In the genomic region with DNA sequence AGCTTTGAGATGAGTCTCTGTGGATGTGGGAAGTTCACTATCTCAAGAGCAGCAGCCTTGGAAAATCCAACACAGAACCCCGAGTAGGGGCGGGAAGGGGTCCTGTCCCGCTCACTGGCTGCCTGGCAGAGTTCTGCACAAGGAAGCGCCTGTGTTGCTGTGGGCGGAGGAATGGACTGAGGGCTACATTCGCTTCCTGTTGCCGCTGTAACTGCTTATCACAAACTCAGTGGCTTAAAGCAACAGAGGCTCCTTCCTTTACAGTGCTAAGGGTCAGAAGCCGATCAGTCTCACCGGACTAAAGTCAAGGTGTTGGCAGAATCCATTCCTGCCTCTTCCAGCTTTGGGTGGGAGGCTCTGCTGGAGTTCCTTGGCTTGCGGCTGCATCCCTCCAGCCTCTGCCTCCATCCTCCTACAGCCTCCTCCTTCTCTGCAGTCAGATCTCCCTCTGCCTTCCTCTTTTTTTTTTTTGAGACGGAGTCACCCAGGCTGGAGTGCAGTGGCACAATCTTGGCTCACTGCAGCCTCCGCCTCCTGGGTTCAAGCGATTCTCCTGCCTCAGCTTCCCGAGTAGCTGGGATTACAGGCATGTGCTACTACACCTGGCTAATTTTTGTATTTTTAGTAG, we compare ENCODE assay signal across 8 cellular contexts.
A peak's percentile ranks its signal among the peaks of the same experiment; 100 is the strongest.
DNase-seq lines count a peak whose midpoint lies in the region; ATAC-seq and TF ChIP-seq lines count a peak whose summit lies in the region.

No MANE protein-coding gene starts in this region.

- H3K27me3 ChIP-seq in DOHH2 (ENCODE audit: control insufficient read depth, low read length), result no peaks in the 10 kb centered on the region
- H3K27me3 ChIP-seq in left lung, result no peaks in the 10 kb centered on the region
- H3K27me3 ChIP-seq in transverse colon, result no peaks in the 10 kb centered on the region

- no peak for TF ChIP-seq POLR2A in transverse colon (IDR thresholded peaks at IDR 0.05)

- peak overlapping the region; percentile 76 for H3K4me3 ChIP-seq in DOHH2 (ENCODE audit: low read length)
- no peak overlapping the region for H3K4me3 ChIP-seq in left lung
- H3K4me3 ChIP-seq in transverse colon, result peak overlapping the region in 2 of 4 donors; percentile 11 to 25

- no peaks in the 10 kb centered on the region for H3K9me3 ChIP-seq in DOHH2 (ENCODE audit: control insufficient read depth, insufficient read depth, low read length)
- no peaks in the 10 kb centered on the region for H3K9me3 ChIP-seq in left lung
- no peaks in the 10 kb centered on the region for H3K9me3 ChIP-seq in transverse colon

- peaks cover 74% of the 10 kb centered on the region for H3K36me3 ChIP-seq in DOHH2 (ENCODE audit: control insufficient read depth, low read length)
- no peaks in the 10 kb centered on the region for H3K36me3 ChIP-seq in left lung
- no peaks in the 10 kb centered on the region for H3K36me3 ChIP-seq in transverse colon

- H3F3A ChIP-seq in DOHH2 (ENCODE audit: control insufficient read depth, insufficient read depth), result peaks cover 55% of the 10 kb centered on the region

- TF ChIP-seq CTCF in DOHH2 (IDR thresholded peaks at IDR 0.05; ENCODE audit: low read depth, low read length, poor library complexity, severe bottlenecking) (no peak), left lung (IDR thresholded peaks at IDR 0.05) (no peak), transverse colon (IDR thresholded peaks at IDR 0.05) (no peak)

- TF ChIP-seq EP300 in transverse colon (IDR thresholded peaks at IDR 0.05; ENCODE audit: low read depth), result no peak

- ATAC-seq in HG03520 (IDR thresholded peaks at IDR 0.05; ENCODE audit: unreplicated experiment), result peak; percentile 22
- peak; percentile 23 for ATAC-seq in left lung

- no peaks in the 10 kb centered on the region for H4K20me1 ChIP-seq in DOHH2 (ENCODE audit: control insufficient read depth, insufficient read depth, low read depth, low read length)

- H3K4me1 ChIP-seq in DOHH2 (ENCODE audit: control insufficient read depth, low read length) (peaks cover 90% of the 10 kb centered on the region), left lung (peaks cover 44 to 93% of the 10 kb centered on the region in 2 donors), transverse colon (peaks cover 54 to 90% (median 57%) of the 10 kb centered on the region in 4 donors)

- intact Hi-C loops in left lung (cut with DNase I), result no loop called here
- intact Hi-C loops in transverse colon (cut with DNase I; ENCODE audit: low total_unique reads), result no loop called here

- no peaks in the 10 kb centered on the region for H3K9me2 ChIP-seq in DOHH2 (replicated peaks; ENCODE audit: control insufficient read depth, low read length)

- H3K4me2 ChIP-seq in DOHH2 (ENCODE audit: low read length), result peak overlapping the region; percentile 97

- 25% methylated on average over 14 of the region's 14 CpGs; no CpG with 5 or more reads in 1 of the 2 donors for WGBS in transverse colon (ENCODE audit: low coverage in 1 of 2), 2 donors

- peak; percentile 87 for DNase-seq in activated effector memory CD4-positive, alpha-beta T cell treated with anti-CD3 and anti-CD28 coated beads, Interleukin-2, amount 50 U/mL, for 16 hours
- DNase-seq in left lung (peak; percentile 70 to 82), transverse colon (peak; percentile 82), NCI-H1092 (lab: John Stamatoyannopoulos, UW) (no peak), DMS79 treated with DMSO at 0.1 percent for 48 hours (lab: John Stamatoyannopoulos, UW) (no peak), HPDE6-E6E7 (ENCODE audit: extremely low spot score) (no peak)

- H3K27ac ChIP-seq in DOHH2 (ENCODE audit: low read depth, low read length), result peak overlapping the region; percentile 100
- H3K27ac ChIP-seq in left lung, result peak overlapping the region; percentile 60 to 76
- peak overlapping the region; percentile 83 to 89 (median 86) for H3K27ac ChIP-seq in transverse colon

- peaks cover 58% of the 10 kb centered on the region for H3K79me2 ChIP-seq in DOHH2 (ENCODE audit: control insufficient read depth, low read length)

- in situ Hi-C loops in transverse colon (cut with MboI; ENCODE audit: low pct_ligation_motif_present in 1 of 4, low pct_unique_long_range_greater_than_20kb in 1 of 4, low sequenced_read_pairs in 3 of 4), result loop anchor here in 1 of 4 donors (25.0 kb wide), 1 partner anchor 109 kb away; no protein-coding TSS in a partner anchor

Comparison
In these comparisons a context has a peak if more than half of its experiments do, and no peak if none do; other contexts are left out.
1. DNase-seq: peak in activated effector memory CD4-positive, alpha-beta T cell treated with anti-CD3 and anti-CD28 coated beads, Interleukin-2, amount 50 U/mL, for 16 hours (single experiment), left lung (2 of 2) and transverse colon (single experiment); none in NCI-H1092 (single experiment), DMS79 treated with DMSO at 0.1 percent for 48 hours (single experiment) and HPDE6-E6E7 (single experiment).
2. Peak in every context shown above with its lines, with median percentiles within 50 percentile points of each other: H3K27ac ChIP-seq.